In the genomic region with DNA sequence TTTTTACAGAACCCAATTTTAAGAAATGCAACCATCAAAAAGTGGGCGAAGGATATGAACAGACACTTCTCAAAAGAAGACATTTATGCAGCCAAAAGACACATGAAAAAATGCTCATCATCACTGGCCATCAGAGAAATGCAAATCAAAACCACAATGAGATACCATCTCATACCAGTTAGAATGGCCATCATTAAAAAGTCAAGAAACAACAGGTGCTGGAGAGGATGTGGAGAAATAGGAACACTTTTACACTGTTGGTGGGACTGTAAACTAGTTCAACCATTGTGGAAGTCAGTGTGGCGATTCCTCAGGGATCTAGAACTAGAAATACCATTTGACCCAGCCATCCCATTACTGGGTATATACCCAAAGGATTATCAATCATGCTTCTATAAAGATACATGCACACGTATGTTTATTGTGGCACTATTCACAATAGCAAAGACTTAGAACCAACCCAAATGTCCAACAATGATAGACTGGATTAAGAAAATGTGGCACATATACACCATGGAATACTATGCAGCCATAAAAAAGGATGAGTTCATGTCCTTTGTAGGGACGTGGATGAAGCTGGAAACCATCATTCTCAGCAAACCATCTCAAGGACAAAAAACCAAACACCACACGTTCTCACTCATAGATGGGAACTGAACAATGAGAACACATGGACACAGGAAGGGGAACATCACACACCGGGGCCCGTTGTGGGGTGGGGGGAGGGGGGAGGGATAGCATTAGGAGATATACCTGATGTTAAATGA, we compare ENCODE assay signal across 1 cellular context. TPM values are rescaled to one million over a fixed set of nuclear protein-coding genes. Genes with fewer than 3 reads are reported as not detected.
"Had no signal": no experiment of that assay in that cellular context is flagged by ENCODE, and none has a peak within 500 bp of the region (broad histone marks: within the 10 kb centered on the region; RNA-seq: fewer than 3 reads in every experiment).

No MANE protein-coding gene starts in this region.

RNA-seq across cellular contexts. Expression of a gene that starts 19.7 kb away (rescaled TPM):
- total RNA-seq: endothelial cell of umbilical vein had no signal
- polyA plus RNA-seq: endothelial cell of umbilical vein had no signal
